1 cellular context compared by ENCODE assay signal in genomic region chr19:14561249-14561648, GRCh38.
TF ChIP-seq lines count a peak whose summit lies in the region.

No MANE protein-coding gene starts in this region.

TF ChIP-seq in HepG2, 621 proteins besides CTCF, POLR2A, EP300 and RAD21:
- no peak for TF ChIP-seq NFRKB (IDR thresholded peaks at IDR 0.05)
